Comparison of ENCODE assay signal across 24 cellular contexts in the genomic region with DNA sequence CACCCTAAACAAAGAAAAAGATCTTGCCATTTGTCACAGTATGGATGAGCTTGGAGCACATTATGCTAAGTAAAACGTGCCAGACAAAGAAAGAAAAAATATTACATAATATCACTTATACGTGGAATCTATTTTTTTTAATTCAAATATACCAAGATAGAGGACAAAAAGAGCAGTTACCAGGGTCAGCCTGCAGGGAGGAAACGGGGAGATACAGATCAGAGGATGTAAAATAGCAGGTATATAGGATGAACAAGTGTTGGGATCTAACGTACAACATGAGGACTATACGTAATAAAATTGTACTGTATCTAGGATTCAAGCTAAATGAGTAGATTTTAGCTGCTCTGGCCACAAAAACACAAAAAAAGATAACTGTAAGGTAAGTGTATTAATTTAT.
"Had no signal": no experiment of that assay in that cellular context is flagged by ENCODE, and none has a peak within 500 bp of the region (broad histone marks: within the 10 kb centered on the region; RNA-seq: fewer than 3 reads in every experiment).

No MANE protein-coding gene starts in this region.

- H3K4me3 Mint-ChIP-seq: activated B cell treated with CpG ODN at 0.5 μM for 24 hours; activated naive CD8-positive, alpha-beta T cell treated with anti-CD3 and anti-CD28 coated beads for 36 hours; activated T-cell treated with anti-CD3 and anti-CD28 coated beads, Interleukin-2, amount 50 U/mL, for 4 hours; memory B cell; natural killer cell treated with Interleukin-12 subunit alpha and Interleukin-12 subunit beta and Interleukin-15 and Interleukin-18, amount 100 ng/mL, for 72 hours had no signal

- H3K4me3 ChIP-seq: esophagus squamous epithelium, gastroesophageal sphincter, heart left ventricle, thoracic aorta, upper lobe of left lung had no signal

- DNase-seq: activated B cell treated with CpG ODN at 0.5 μM for 24 hours; activated CD4-positive, alpha-beta T cell treated with anti-CD3 and anti-CD28 coated beads for 4 hours; activated CD4-positive, alpha-beta T cell treated with anti-CD3 and anti-CD28 coated beads, Interleukin-2, amount 50 U/mL, for 48 hours; activated CD8-positive, alpha-beta memory T cell treated with anti-CD3 and anti-CD28 coated beads, Interleukin-2, amount 50 U/mL, for 48 hours; activated naive CD4-positive, alpha-beta T cell; activated naive CD8-positive, alpha-beta T cell treated with anti-CD3 and anti-CD28 coated beads for 36 hours; activated T-cell treated with anti-CD3 and anti-CD28 coated beads, Interleukin-2, amount 50 U/mL, for 4 hours; central memory CD4-positive, alpha-beta T cell; esophagus squamous epithelium; heart left ventricle; left colon; retina; stimulated activated CD4-positive, alpha-beta T cell treated with anti-CD3 and anti-CD28 coated beads, Interleukin-4, amount 100 ng/mL, for 24 hours; stimulated activated naive CD4-positive, alpha-beta T cell treated with Interleukin-2 at 50 U/mL for 16 hours; T1000; upper lobe of left lung had no signal

- ATAC-seq: activated T-cell treated with anti-CD3 and anti-CD28 coated beads, Interleukin-2, amount 50 U/mL, for 4 hours; gastroesophageal sphincter; heart left ventricle; left colon; natural killer cell treated with Interleukin-12 subunit alpha and Interleukin-12 subunit beta and Interleukin-15 and Interleukin-18, amount 100 ng/mL, for 72 hours had no signal

- H3K36me3 Mint-ChIP-seq: activated naive CD8-positive, alpha-beta T cell treated with anti-CD3 and anti-CD28 coated beads for 36 hours; memory B cell; natural killer cell treated with Interleukin-12 subunit alpha and Interleukin-12 subunit beta and Interleukin-15 and Interleukin-18, amount 100 ng/mL, for 72 hours had no signal

- H3K4me1 Mint-ChIP-seq: activated B cell treated with CpG ODN at 0.5 μM for 24 hours; activated naive CD8-positive, alpha-beta T cell treated with anti-CD3 and anti-CD28 coated beads for 36 hours; memory B cell had no signal

- H3K9me3 ChIP-seq: esophagus squamous epithelium, gastroesophageal sphincter, heart left ventricle, thoracic aorta, upper lobe of left lung had no signal

- H3K27ac ChIP-seq: esophagus squamous epithelium, gastroesophageal sphincter, heart left ventricle, thoracic aorta, upper lobe of left lung had no signal

- H3K27me3 Mint-ChIP-seq: activated B cell treated with CpG ODN at 0.5 μM for 24 hours; memory B cell; natural killer cell treated with Interleukin-12 subunit alpha and Interleukin-12 subunit beta and Interleukin-15 and Interleukin-18, amount 100 ng/mL, for 72 hours; progenitor cell of endocrine pancreas had no signal

- H3K27me3 ChIP-seq: esophagus squamous epithelium, gastroesophageal sphincter, heart left ventricle, upper lobe of left lung had no signal

- H3K27ac Mint-ChIP-seq: activated B cell treated with CpG ODN at 0.5 μM for 24 hours; activated naive CD8-positive, alpha-beta T cell treated with anti-CD3 and anti-CD28 coated beads for 36 hours; activated T-helper 2 cell treated with anti-CD3 and anti-CD28 coated beads, Interferon-gamma antibody, Interleukin-2, Interleukin-4, amounts not matched to agents 10 μg/mL and 5 μg/mL and 100 μg/mL, durations not matched to agents 14 hours and 24 hours and 36 hours; memory B cell; natural killer cell treated with Interleukin-12 subunit alpha and Interleukin-12 subunit beta and Interleukin-15 and Interleukin-18, amount 100 ng/mL, for 72 hours; progenitor cell of endocrine pancreas had no signal

- H3K36me3 ChIP-seq: esophagus squamous epithelium, gastroesophageal sphincter, heart left ventricle, thoracic aorta, upper lobe of left lung had no signal

- FAIRE-seq: astrocyte, keratinocyte had no signal

- H3K4me1 ChIP-seq: esophagus squamous epithelium, gastroesophageal sphincter, heart left ventricle, upper lobe of left lung had no signal
